In the genomic region with DNA sequence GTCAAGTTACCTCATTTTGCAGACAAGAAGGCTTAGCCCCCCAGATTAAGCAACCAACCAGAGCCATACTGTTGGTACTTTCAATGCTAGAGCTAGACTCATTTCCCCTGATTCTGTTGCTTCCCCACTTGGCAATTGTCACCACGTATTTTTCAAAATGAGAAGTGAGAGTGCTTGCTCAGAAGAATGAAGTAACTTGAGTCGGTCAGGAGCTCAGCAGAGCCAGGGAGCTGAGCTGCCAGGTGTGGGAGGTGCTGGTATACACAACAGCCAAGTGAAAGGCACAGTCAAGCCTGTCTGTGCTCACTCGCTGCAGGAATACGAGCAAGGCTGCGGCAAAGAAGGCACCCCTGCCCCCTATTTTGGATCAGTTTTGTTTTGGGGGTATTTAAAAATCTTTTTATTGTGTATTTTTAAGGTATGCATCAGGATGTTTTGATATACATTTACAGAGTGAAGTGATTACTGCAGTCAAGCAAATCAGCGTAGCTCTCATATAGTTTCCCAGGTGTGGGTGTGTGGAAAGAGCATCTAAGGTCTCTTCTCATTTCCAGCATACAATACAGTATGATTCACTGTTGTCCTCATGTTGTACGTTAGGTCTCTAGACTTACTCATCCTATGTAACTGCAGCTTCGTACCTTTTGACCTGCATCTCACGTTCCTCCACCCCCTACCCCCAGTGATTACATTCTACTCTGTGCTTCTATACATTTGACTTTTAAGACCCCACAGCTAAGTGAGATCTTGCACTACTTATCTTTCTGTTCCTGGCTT, we compare ENCODE assay signal across 12 cellular contexts.
A peak's percentile ranks its signal among the peaks of the same experiment; 100 is the strongest.
DNase-seq lines count a peak whose midpoint lies in the region; ATAC-seq, FAIRE-seq and TF ChIP-seq lines count a peak whose summit lies in the region.
"Had no signal": no experiment of that assay in that cellular context is flagged by ENCODE, and none has a peak within 500 bp of the region (broad histone marks: within the 10 kb centered on the region; RNA-seq: fewer than 3 reads in every experiment).

No MANE protein-coding gene starts in this region.

- BruUV-seq in HepG2 (replicated peaks; lab: Mats Ljungman, UMichigan) = no TSS peak

- peak; percentile 77 for ATAC-seq in GM18861 (IDR thresholded peaks at IDR 0.05; ENCODE audit: unreplicated experiment)
- peak; percentile 80 for ATAC-seq in HG02610 (IDR thresholded peaks at IDR 0.05; ENCODE audit: unreplicated experiment)
- ATAC-seq in GM18873 (IDR thresholded peaks at IDR 0.05; ENCODE audit: low FRiP score, unreplicated experiment) = no peak
- no peak for ATAC-seq in HepG2

- TF ChIP-seq RAD21 in HepG2 (CRISPR knock-in tag; IDR thresholded peaks at IDR 0.05) = no peak

- H3K4me1 ChIP-seq in Karpas-422 (ENCODE audit: low read length) (peaks cover 42% of the 10 kb centered on the region), HepG2 (ENCODE audit: insufficient read depth, low read length) (no peaks in the 10 kb centered on the region)

- 93% methylated on average over 9 of the region's 9 CpGs for WGBS in HepG2 (ENCODE audit: low lambda C conversion rate)

- no peaks in the 10 kb centered on the region for H3K27me3 Mint-ChIP-seq in nephron progenitor cell (ENCODE audit: low read depth, poor library complexity)
- H3K27me3 Mint-ChIP-seq: activated naive CD8-positive, alpha-beta T cell treated with anti-CD3 and anti-CD28 coated beads, Interleukin-2, amount 10 ng/mL, durations not matched to agents 7 days and 5 days had no signal

- no peak overlapping the region for H3K4me3 Mint-ChIP-seq in nephron progenitor cell
- H3K4me3 Mint-ChIP-seq: activated naive CD8-positive, alpha-beta T cell treated with anti-CD3 and anti-CD28 coated beads, Interleukin-2, amount 10 ng/mL, durations not matched to agents 7 days and 5 days had no signal

- no peak for TF ChIP-seq EP300 in HepG2 (IDR thresholded peaks at IDR 0.05; ENCODE audit: low read depth in 2 of 2, low read length in 2 of 2)
- no peak for TF ChIP-seq EP300 in HepG2 (CRISPR knock-in tag; IDR thresholded peaks at IDR 0.05; ENCODE audit: borderline replicate concordance)

- H2AFZ ChIP-seq in Karpas-422 (ENCODE audit: low read length) (no peak overlapping the region), HepG2 (ENCODE audit: low read length) (no peak overlapping the region)

- in situ Hi-C loops in HepG2 (cut with HindIII; ENCODE audit: extremely low pct_ligation_motif_present, low pct_unique_long_range_greater_than_20kb) = no loop called here

- H4K20me1 ChIP-seq in Karpas-422 (ENCODE audit: insufficient read depth, low read depth, low read length) = no peaks in the 10 kb centered on the region
- H4K20me1 ChIP-seq in HepG2 (ENCODE audit: insufficient read depth, low read length) = no peaks in the 10 kb centered on the region

- FAIRE-seq in HepG2 (lab: Jason Lieb, UNC) = no peak
- FAIRE-seq: GM19239, keratinocyte had no signal

- intact Hi-C loops in HepG2 (cut with micrococcal nuclease; ENCODE audit: unreplicated experiment) = no loop called here

- DNase-seq in Karpas-422 = peak; percentile 77
- no peak for DNase-seq in nephron progenitor cell
- DNase-seq in cerebellar cortex (ENCODE audit: low spot score) = no peak
- DNase-seq in LoVo (ENCODE audit: low spot score) = no peak
- DNase-seq in HepG2 (ENCODE audit: low spot score) = no peak
- DNase-seq: activated naive CD8-positive, alpha-beta T cell treated with anti-CD3 and anti-CD28 coated beads, Interleukin-2, amount 10 ng/mL, durations not matched to agents 7 days and 5 days; Calu3 had no signal

- peak overlapping the region; percentile 62 for H3K27ac Mint-ChIP-seq in nephron progenitor cell
- H3K27ac Mint-ChIP-seq: activated naive CD8-positive, alpha-beta T cell treated with anti-CD3 and anti-CD28 coated beads, Interleukin-2, amount 10 ng/mL, durations not matched to agents 7 days and 5 days had no signal

- no peak for TF ChIP-seq POLR2A in HepG2 (IDR thresholded peaks at IDR 0.05; ENCODE audit: insufficient read depth in 1 of 2, low read depth in 2 of 2, low read length in 2 of 2)

- H3K9ac ChIP-seq in Karpas-422 (ENCODE audit: low read length) (no peak overlapping the region), HepG2 (ENCODE audit: insufficient read depth, low read depth, low read length) (no peak overlapping the region)

- H3K27me3 ChIP-seq in Karpas-422 (ENCODE audit: low read length) (no peaks in the 10 kb centered on the region), HepG2 (ENCODE audit: control insufficient read depth in 1 of 2, insufficient read depth in 2 of 2, low read length in 2 of 2) (no peaks in the 10 kb centered on the region; a peak in 1 of 5 replicates)

- H3K36me3 Mint-ChIP-seq in nephron progenitor cell (ENCODE audit: low read depth) = peaks cover 58% of the 10 kb centered on the region

- H3K4me1 Mint-ChIP-seq in nephron progenitor cell = peaks cover 55% of the 10 kb centered on the region
- H3K4me1 Mint-ChIP-seq: activated naive CD8-positive, alpha-beta T cell treated with anti-CD3 and anti-CD28 coated beads, Interleukin-2, amount 10 ng/mL, durations not matched to agents 7 days and 5 days had no signal

- H3K9me3 ChIP-seq in Karpas-422 (ENCODE audit: low read length) = no peaks in the 10 kb centered on the region
- H3K9me3 ChIP-seq in HepG2 (ENCODE audit: low read length) = no peaks in the 10 kb centered on the region

- TF ChIP-seq CTCF in nephron progenitor cell (IDR thresholded peaks at IDR 0.05) (no peak), HepG2 (CRISPR knock-in tag; IDR thresholded peaks at IDR 0.05) (no peak)

- H3K79me2 ChIP-seq in Karpas-422 (ENCODE audit: low read length) (no peaks in the 10 kb centered on the region), HepG2 (ENCODE audit: insufficient read depth, low read length) (no peaks in the 10 kb centered on the region)

- H3K27ac ChIP-seq in Karpas-422 (ENCODE audit: low read length) (peak overlapping the region; percentile 70), HepG2 (ENCODE audit: extremely low read length, insufficient read depth, low read length) (no peak overlapping the region)

- H3K4me2 ChIP-seq in Karpas-422 (ENCODE audit: low read depth, low read length, poor library complexity, severe bottlenecking) (peak overlapping the region; percentile 14), HepG2 (ENCODE audit: low read depth, low read length) (no peak overlapping the region)

- peaks cover 34% of the 10 kb centered on the region for H3K36me3 ChIP-seq in Karpas-422 (ENCODE audit: insufficient read depth, low read length)
- H3K36me3 ChIP-seq in HepG2 (replicated peaks in 1 of 2; ENCODE audit: control insufficient read depth in 1 of 2, insufficient read depth in 2 of 2, low read length in 2 of 2) = peaks cover 10 to 40% of the 10 kb centered on the region in 2 experiments; a peak in 4 of 5 replicates

- no peaks in the 10 kb centered on the region for H3K9me3 Mint-ChIP-seq in nephron progenitor cell
- H3K9me3 Mint-ChIP-seq: activated naive CD8-positive, alpha-beta T cell treated with anti-CD3 and anti-CD28 coated beads, Interleukin-2, amount 10 ng/mL, durations not matched to agents 7 days and 5 days had no signal

- POLR2A ChIA-PET in HepG2 (lab: Yijun Ruan, JAX) = no interaction called here

- H3K9me2 ChIP-seq in Karpas-422 (replicated peaks; ENCODE audit: insufficient read depth, low read length) = no peaks in the 10 kb centered on the region

- CTCF ChIA-PET in HepG2 (lab: Yijun Ruan, JAX; ENCODE audit: low intra/inter-chr PET ratio, low total read pairs) = no interaction called here

- H3K4me3 ChIP-seq in Karpas-422 (ENCODE audit: low read length) (no peak overlapping the region), HepG2 (replicated peaks in 1 of 3; ENCODE audit: insufficient read depth in 1 of 3, low read depth in 2 of 3, low read length in 3 of 3) (no peak overlapping the region)

TF ChIP-seq in HepG2, 621 proteins besides CTCF, POLR2A, EP300 and RAD21 (continues in another document):
- TF ChIP-seq, protein P1, sequence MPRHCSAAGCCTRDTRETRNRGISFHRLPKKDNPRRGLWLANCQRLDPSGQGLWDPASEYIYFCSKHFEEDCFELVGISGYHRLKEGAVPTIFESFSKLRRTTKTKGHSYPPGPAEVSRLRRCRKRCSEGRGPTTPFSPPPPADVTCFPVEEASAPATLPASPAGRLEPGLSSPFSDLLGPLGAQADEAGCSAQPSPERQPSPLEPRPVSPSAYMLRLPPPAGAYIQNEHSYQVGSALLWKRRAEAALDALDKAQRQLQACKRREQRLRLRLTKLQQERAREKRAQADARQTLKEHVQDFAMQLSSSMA (CRISPR knock-in tag; IDR thresholded peaks at IDR 0.05) = no peak
- no peak for TF ChIP-seq ZSCAN12 (CRISPR knock-in tag; IDR thresholded peaks at IDR 0.05)
- no peak for TF ChIP-seq MZF1 (CRISPR knock-in tag; IDR thresholded peaks at IDR 0.05; ENCODE audit: borderline replicate concordance)
- TF ChIP-seq AGO2 (optimal IDR thresholded peaks at IDR 0.05; ENCODE audit: low read depth, low read length) = no peak
- no peak for TF ChIP-seq ZNF567 (CRISPR knock-in tag; IDR thresholded peaks at IDR 0.05; ENCODE audit: borderline replicate concordance)
- TF ChIP-seq HOXA3 (CRISPR knock-in tag; IDR thresholded peaks at IDR 0.05) = no peak
- TF ChIP-seq ZNF230 (CRISPR knock-in tag; IDR thresholded peaks at IDR 0.05) = no peak
- TF ChIP-seq SRY (CRISPR knock-in tag; IDR thresholded peaks at IDR 0.05) = no peak
- no peak for TF ChIP-seq ARID2 (CRISPR knock-in tag; IDR thresholded peaks at IDR 0.05; ENCODE audit: borderline replicate concordance)
- no peak for TF ChIP-seq PREB (CRISPR knock-in tag; IDR thresholded peaks at IDR 0.05)
- no peak for TF ChIP-seq FOXJ3 (CRISPR knock-in tag; IDR thresholded peaks at IDR 0.05; ENCODE audit: borderline replicate concordance)
- no peak for TF ChIP-seq CREB1 (IDR thresholded peaks at IDR 0.05)
- TF ChIP-seq CREB1 (CRISPR knock-in tag; IDR thresholded peaks at IDR 0.05) = no peak
- no peak for TF ChIP-seq ZNF749 (CRISPR knock-in tag; IDR thresholded peaks at IDR 0.05; ENCODE audit: borderline replicate concordance)

Comparison
In these comparisons a context has a peak if more than half of its experiments do, and no peak if none do; other contexts are left out.
1. ATAC-seq: peak in GM18861 (single experiment) and HG02610 (single experiment); none in GM18873 (single experiment) and HepG2 (single experiment).